Comparison of ENCODE assay signal across 26 cellular contexts in the genomic region with DNA sequence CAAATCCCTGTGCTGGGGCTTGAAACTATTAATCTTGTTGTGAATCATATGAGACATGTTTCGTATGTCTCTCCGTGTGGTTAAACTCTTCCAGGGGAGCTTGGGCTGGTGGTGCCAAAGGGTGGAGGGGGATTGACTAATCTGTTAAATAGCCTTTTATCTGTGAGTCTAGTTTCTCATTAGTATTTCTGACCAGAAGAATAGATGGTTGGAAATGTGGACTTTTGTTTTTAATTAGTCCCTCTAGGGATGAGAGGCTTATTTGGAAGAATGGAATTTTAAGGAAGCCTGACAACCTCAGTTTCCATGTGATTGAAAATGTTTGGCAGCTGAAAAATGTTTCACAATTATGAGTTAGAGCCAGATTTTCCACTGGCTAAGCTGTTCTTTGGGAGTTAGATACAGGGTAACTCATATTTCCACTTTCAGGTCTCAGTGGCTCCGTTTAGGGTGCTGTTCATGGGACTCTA.
A peak's percentile ranks its signal among the peaks of the same experiment; 100 is the strongest.
DNase-seq lines count a peak whose midpoint lies in the region; ATAC-seq and TF ChIP-seq lines count a peak whose summit lies in the region.
"Had no signal": no experiment of that assay in that cellular context is flagged by ENCODE, and none has a peak within 500 bp of the region (broad histone marks: within the 10 kb centered on the region; RNA-seq: fewer than 3 reads in every experiment).

No MANE protein-coding gene starts in this region.

- no peaks in the 10 kb centered on the region for H3K36me3 ChIP-seq in fibroblast of lung (ENCODE audit: control insufficient read depth, insufficient read depth, low read length)
- no peaks in the 10 kb centered on the region for H3K36me3 ChIP-seq in uterus
- no peaks in the 10 kb centered on the region for H3K36me3 ChIP-seq in adrenal gland (replicated peaks in 1 of 2)
- H3K36me3 ChIP-seq: gastrocnemius medialis, prostate gland had no signal

- H3K27ac Mint-ChIP-seq in neural crest cell (ENCODE audit: unreplicated experiment) = peak overlapping the region; percentile 50
- H3K27ac Mint-ChIP-seq: CD8-positive, alpha-beta T cell; mesothelial cell of epicardium; nephron progenitor cell; T-helper 1 cell treated with Interleukin-12 subunit alpha and Interleukin-12 subunit beta and Interleukin-4 antibody, amounts not matched to agents 30 μg/mL and 1 μg/mL, for 36 hours had no signal

- H3K4me1 Mint-ChIP-seq in neural crest cell = no peaks in the 10 kb centered on the region
- H3K4me1 Mint-ChIP-seq: mesothelial cell of epicardium, nephron progenitor cell had no signal

- no peaks in the 10 kb centered on the region for H3K9me3 ChIP-seq in fibroblast of lung (ENCODE audit: control insufficient read depth, insufficient read depth, low read depth, low read length)
- no peaks in the 10 kb centered on the region for H3K9me3 ChIP-seq in uterus
- no peaks in the 10 kb centered on the region for H3K9me3 ChIP-seq in adrenal gland (replicated peaks in 1 of 3)
- H3K9me3 ChIP-seq: body of pancreas, gastrocnemius medialis, prostate gland had no signal

- no peak for ATAC-seq in HG03039 (IDR thresholded peaks at IDR 0.05; ENCODE audit: unreplicated experiment)
- ATAC-seq: body of pancreas; CD8-positive, alpha-beta T cell had no signal

- H3K36me3 Mint-ChIP-seq in neural crest cell (ENCODE audit: low read depth) = peaks cover 17% of the 10 kb centered on the region

- TF ChIP-seq POLR2A in uterus (IDR thresholded peaks at IDR 0.05) (no peak), adrenal gland (IDR thresholded peaks at IDR 0.05) (no peak)

- H3K4me2 ChIP-seq in fibroblast of lung (ENCODE audit: extremely low read depth, insufficient read depth, low read length) = no peak overlapping the region

- H3K27me3 ChIP-seq in fibroblast of lung (ENCODE audit: control insufficient read depth, insufficient read depth, low read length) (no peaks in the 10 kb centered on the region), uterus (no peaks in the 10 kb centered on the region), adrenal gland (no peaks in the 10 kb centered on the region)
- H3K27me3 ChIP-seq: body of pancreas, gastrocnemius medialis, spleen had no signal

- intact Hi-C loops in uterus (cut with DNase I; ENCODE audit: low total_unique reads) (no loop called here), adrenal gland (cut with DNase I) (no loop called here)

- DNase-seq in AG10803 (ENCODE audit: low read depth) (peak; percentile 98), LHCN-M2 (ENCODE audit: low read depth) (peak; percentile 50), fibroblast of lung (ENCODE audit: low read depth in 2 of 2) (peak; percentile 27 to 92), neural crest cell (ENCODE audit: low read depth, low spot score) (no peak), uterus (no peak), GM20000 (ENCODE audit: low spot score) (no peak), adrenal gland (no peak)
- DNase-seq: ACHN; activated CD4-positive, alpha-beta T cell treated with anti-CD3 and anti-CD28 coated beads, Interleukin-2, amount 50 U/mL, for 4 hours; activated naive CD4-positive, alpha-beta T cell; body of pancreas; CD8-positive, alpha-beta T cell; DMS53; gastrocnemius medialis; NCI-H1092; NCI-H2081; NCI-H510A treated with DMSO at 0.1 percent for 48 hours; nephron progenitor cell; SIG-M5; spleen had no signal

- H4K20me1 ChIP-seq in fibroblast of lung (ENCODE audit: control insufficient read depth, extremely low read depth, insufficient read depth, low read length) = no peaks in the 10 kb centered on the region

- H3K27ac ChIP-seq in fibroblast of lung (ENCODE audit: insufficient read depth, low read length) = no peak overlapping the region
- no peak overlapping the region for H3K27ac ChIP-seq in uterus
- H3K27ac ChIP-seq in adrenal gland = no peak overlapping the region
- H3K27ac ChIP-seq: body of pancreas, coronary artery, gastrocnemius medialis, prostate gland, spleen, VCaP had no signal

- peaks cover 4% of the 10 kb centered on the region for H3K9me3 Mint-ChIP-seq in neural crest cell
- H3K9me3 Mint-ChIP-seq: nephron progenitor cell; T-helper 1 cell treated with Interleukin-12 subunit alpha and Interleukin-12 subunit beta and Interleukin-4 antibody, amounts not matched to agents 30 μg/mL and 1 μg/mL, for 36 hours had no signal

- no peaks in the 10 kb centered on the region for H3K27me3 Mint-ChIP-seq in neural crest cell (ENCODE audit: low read depth)

- H2AFZ ChIP-seq in fibroblast of lung (ENCODE audit: low read length) = no peak overlapping the region

- no peak for TF ChIP-seq CTCF in AG10803 (conservative IDR thresholded peaks at IDR 0.05; ENCODE audit: low read length)
- TF ChIP-seq CTCF in fibroblast of lung (conservative IDR thresholded peaks at IDR 0.05 in 1 of 2, IDR thresholded peaks at IDR 0.05 in 1 of 2; ENCODE audit: low read depth in 1 of 2, low read length in 2 of 2) = no peak
- no peak for TF ChIP-seq CTCF in neural crest cell (conservative IDR thresholded peaks at IDR 0.05)
- TF ChIP-seq CTCF in uterus (IDR thresholded peaks at IDR 0.05) = no peak
- TF ChIP-seq CTCF in GM20000 (IDR thresholded peaks at IDR 0.05; ENCODE audit: extremely low read depth, missing control alignments) = no peak
- TF ChIP-seq CTCF in adrenal gland (IDR thresholded peaks at IDR 0.05) = no peak

- no peaks in the 10 kb centered on the region for H3K4me1 ChIP-seq in fibroblast of lung (ENCODE audit: control insufficient read depth, extremely low read depth, insufficient read depth, low read length)
- H3K4me1 ChIP-seq in uterus = no peaks in the 10 kb centered on the region
- H3K4me1 ChIP-seq in adrenal gland (replicated peaks in 1 of 2) = peaks cover 0 to 5% of the 10 kb centered on the region in 2 donors
- H3K4me1 ChIP-seq: body of pancreas, gastrocnemius medialis, prostate gland, spleen had no signal

- WGBS in adrenal gland, 4 donors = 75 to 97% (median 91%) methylated on average over 3 of the region's 3 CpGs

- H3K4me3 ChIP-seq in AG10803 (ENCODE audit: low read length) = no peak overlapping the region
- H3K4me3 ChIP-seq in fibroblast of lung (replicated peaks in 1 of 4; ENCODE audit: control extremely low read depth in 1 of 4, insufficient read depth in 1 of 4, low read depth in 3 of 4, low read length in 4 of 4) = no peak overlapping the region
- no peak overlapping the region for H3K4me3 ChIP-seq in uterus
- H3K4me3 ChIP-seq in adrenal gland = no peak overlapping the region
- H3K4me3 ChIP-seq: body of pancreas, coronary artery, gastrocnemius medialis, prostate gland, spleen had no signal

- H3K9ac ChIP-seq in fibroblast of lung (ENCODE audit: insufficient read depth, low read length) = no peak overlapping the region

- no peaks in the 10 kb centered on the region for H3K79me2 ChIP-seq in fibroblast of lung (ENCODE audit: control insufficient read depth, insufficient read depth, low read length)

- no peak overlapping the region for H3K4me3 Mint-ChIP-seq in neural crest cell
- H3K4me3 Mint-ChIP-seq: CD8-positive, alpha-beta T cell; mesothelial cell of epicardium; nephron progenitor cell; T-helper 1 cell treated with Interleukin-12 subunit alpha and Interleukin-12 subunit beta and Interleukin-4 antibody, amounts not matched to agents 30 μg/mL and 1 μg/mL, for 36 hours had no signal

Comparison
In these comparisons a context has a peak if more than half of its experiments do, and no peak if none do; other contexts are left out.
1. DNase-seq: peak in AG10803 (single experiment), LHCN-M2 (single experiment) and fibroblast of lung (2 of 2); none in neural crest cell (single experiment), uterus (0 of 2), GM20000 (single experiment) and adrenal gland (0 of 7).